In the genomic region with DNA sequence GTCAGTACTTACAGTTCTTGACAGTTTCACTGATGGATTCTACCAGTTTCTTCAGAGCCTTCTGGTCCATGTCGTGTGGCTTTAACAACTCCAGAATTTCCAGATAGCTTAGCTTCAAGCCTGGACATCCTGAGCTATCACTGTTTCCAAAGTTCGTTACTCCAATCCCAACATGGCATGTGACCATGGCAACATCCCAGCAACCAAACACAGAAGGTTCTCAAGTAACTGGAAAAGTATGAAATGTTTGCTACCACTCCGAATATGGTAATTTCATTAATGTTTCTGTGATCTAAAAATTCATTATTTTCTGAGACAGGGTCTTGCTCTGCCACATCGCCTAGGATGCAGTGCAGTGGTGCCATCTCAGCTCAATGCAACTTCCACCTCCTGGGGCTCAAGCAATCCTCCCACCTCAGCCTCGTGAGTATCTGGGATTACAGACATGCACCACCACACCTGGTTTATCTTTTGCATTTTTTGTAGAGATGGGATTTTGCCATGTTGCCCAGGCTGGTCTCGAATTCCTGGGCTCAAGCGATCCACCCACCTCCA, we compare ENCODE assay signal across 1 cellular context.
TF ChIP-seq lines count a peak whose summit lies in the region.

No MANE protein-coding gene starts in this region.

TF ChIP-seq in GM23338, 12 proteins besides CTCF, POLR2A, EP300 and RAD21 (continued from another document):
- TF ChIP-seq, protein P1, sequence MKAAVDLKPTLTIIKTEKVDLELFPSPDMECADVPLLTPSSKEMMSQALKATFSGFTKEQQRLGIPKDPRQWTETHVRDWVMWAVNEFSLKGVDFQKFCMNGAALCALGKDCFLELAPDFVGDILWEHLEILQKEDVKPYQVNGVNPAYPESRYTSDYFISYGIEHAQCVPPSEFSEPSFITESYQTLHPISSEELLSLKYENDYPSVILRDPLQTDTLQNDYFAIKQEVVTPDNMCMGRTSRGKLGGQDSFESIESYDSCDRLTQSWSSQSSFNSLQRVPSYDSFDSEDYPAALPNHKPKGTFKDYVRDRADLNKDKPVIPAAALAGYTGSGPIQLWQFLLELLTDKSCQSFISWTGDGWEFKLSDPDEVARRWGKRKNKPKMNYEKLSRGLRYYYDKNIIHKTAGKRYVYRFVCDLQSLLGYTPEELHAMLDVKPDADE (IDR thresholded peaks at IDR 0.05), result no peak
- TF ChIP-seq, protein P2, sequence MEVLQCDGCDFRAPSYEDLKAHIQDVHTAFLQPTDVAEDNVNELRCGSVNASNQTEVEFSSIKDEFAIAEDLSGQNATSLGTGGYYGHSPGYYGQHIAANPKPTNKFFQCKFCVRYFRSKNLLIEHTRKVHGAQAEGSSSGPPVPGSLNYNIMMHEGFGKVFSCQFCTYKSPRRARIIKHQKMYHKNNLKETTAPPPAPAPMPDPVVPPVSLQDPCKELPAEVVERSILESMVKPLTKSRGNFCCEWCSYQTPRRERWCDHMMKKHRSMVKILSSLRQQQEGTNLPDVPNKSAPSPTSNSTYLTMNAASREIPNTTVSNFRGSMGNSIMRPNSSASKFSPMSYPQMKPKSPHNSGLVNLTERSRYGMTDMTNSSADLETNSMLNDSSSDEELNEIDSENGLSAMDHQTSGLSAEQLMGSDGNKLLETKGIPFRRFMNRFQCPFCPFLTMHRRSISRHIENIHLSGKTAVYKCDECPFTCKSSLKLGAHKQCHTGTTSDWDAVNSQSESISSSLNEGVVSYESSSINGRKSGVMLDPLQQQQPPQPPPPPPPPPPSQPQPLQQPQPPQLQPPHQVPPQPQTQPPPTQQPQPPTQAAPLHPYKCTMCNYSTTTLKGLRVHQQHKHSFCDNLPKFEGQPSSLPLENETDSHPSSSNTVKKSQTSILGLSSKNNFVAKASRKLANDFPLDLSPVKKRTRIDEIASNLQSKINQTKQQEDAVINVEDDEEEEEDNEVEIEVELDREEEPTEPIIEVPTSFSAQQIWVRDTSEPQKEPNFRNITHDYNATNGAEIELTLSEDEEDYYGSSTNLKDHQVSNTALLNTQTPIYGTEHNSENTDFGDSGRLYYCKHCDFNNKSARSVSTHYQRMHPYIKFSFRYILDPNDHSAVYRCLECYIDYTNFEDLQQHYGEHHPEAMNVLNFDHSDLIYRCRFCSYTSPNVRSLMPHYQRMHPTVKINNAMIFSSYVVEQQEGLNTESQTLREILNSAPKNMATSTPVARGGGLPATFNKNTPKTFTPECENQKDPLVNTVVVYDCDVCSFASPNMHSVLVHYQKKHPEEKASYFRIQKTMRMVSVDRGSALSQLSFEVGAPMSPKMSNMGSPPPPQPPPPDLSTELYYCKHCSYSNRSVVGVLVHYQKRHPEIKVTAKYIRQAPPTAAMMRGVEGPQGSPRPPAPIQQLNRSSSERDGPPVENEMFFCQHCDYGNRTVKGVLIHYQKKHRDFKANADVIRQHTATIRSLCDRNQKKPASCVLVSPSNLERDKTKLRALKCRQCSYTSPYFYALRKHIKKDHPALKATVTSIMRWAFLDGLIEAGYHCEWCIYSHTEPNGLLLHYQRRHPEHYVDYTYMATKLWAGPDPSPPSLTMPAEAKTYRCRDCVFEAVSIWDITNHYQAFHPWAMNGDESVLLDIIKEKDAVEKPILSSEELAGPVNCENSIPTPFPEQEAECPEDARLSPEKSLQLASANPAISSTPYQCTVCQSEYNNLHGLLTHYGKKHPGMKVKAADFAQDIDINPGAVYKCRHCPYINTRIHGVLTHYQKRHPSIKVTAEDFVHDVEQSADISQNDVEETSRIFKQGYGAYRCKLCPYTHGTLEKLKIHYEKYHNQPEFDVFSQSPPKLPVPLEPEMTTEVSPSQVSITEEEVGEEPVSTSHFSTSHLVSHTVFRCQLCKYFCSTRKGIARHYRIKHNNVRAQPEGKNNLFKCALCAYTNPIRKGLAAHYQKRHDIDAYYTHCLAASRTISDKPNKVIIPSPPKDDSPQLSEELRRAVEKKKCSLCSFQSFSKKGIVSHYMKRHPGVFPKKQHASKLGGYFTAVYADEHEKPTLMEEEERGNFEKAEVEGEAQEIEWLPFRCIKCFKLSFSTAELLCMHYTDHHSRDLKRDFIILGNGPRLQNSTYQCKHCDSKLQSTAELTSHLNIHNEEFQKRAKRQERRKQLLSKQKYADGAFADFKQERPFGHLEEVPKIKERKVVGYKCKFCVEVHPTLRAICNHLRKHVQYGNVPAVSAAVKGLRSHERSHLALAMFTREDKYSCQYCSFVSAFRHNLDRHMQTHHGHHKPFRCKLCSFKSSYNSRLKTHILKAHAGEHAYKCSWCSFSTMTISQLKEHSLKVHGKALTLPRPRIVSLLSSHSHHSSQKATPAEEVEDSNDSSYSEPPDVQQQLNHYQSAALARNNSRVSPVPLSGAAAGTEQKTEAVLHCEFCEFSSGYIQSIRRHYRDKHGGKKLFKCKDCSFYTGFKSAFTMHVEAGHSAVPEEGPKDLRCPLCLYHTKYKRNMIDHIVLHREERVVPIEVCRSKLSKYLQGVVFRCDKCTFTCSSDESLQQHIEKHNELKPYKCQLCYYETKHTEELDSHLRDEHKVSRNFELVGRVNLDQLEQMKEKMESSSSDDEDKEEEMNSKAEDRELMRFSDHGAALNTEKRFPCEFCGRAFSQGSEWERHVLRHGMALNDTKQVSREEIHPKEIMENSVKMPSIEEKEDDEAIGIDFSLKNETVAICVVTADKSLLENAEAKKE (CRISPR knock-in tag; IDR thresholded peaks at IDR 0.05), result no peak
- TF ChIP-seq EZH2phosphoT487 (IDR thresholded peaks at IDR 0.05; ENCODE audit: unreplicated experiment) (no peak), EZH2 (IDR thresholded peaks at IDR 0.05; ENCODE audit: low read depth, unreplicated experiment) (no peak)
